ENCODE assay signal across 19 cellular contexts in genomic region chr1:54296666-54297065, GRCh38.
DNase-seq lines count a peak whose midpoint lies in the region; ATAC-seq, FAIRE-seq and TF ChIP-seq lines count a peak whose summit lies in the region.
"Had no signal": no experiment of that assay in that cellular context is flagged by ENCODE, and none has a peak within 500 bp of the region (broad histone marks: within the 10 kb centered on the region; RNA-seq: fewer than 3 reads in every experiment).

No MANE protein-coding gene starts in this region.

- TF ChIP-seq CTCF in kidney (IDR thresholded peaks at IDR 0.05; ENCODE audit: borderline replicate concordance, extremely low read depth, insufficient read depth) (no peak), tibial artery (IDR thresholded peaks at IDR 0.05) (no peak)

- no peaks in the 10 kb centered on the region for H3K9me3 Mint-ChIP-seq in activated naive CD4-positive, alpha-beta T cell treated with anti-CD3 and anti-CD28 coated beads, Interleukin-2, amount 50 U/mL, for 72 hours
- H3K9me3 Mint-ChIP-seq in activated naive CD4-positive, alpha-beta T cell treated with anti-CD3 and anti-CD28 coated beads, Interleukin-2, amount 10 ng/mL, durations not matched to agents 7 days and 5 days = no peaks in the 10 kb centered on the region
- no peaks in the 10 kb centered on the region for H3K9me3 Mint-ChIP-seq in activated CD8-positive, alpha-beta memory T cell treated with anti-CD3 and anti-CD28 coated beads, Interleukin-2, amount 10 ng/mL, durations not matched to agents 7 days and 5 days (ENCODE audit: low read depth)
- H3K9me3 Mint-ChIP-seq: activated CD4-positive, alpha-beta memory T cell treated with anti-CD3 and anti-CD28 coated beads for 36 hours; stimulated activated memory B cell treated with anti-CD40 and anti-IgM and Interleukin-4, amounts not matched to agents 10 μg/mL and 1 μg/mL and 100 μg/mL, for 72 hours had no signal

- no peak for FAIRE-seq in kidney (lab: Jason Lieb, UNC)
- FAIRE-seq: HepG2 had no signal

- H3K27me3 ChIP-seq in tibial artery = no peaks in the 10 kb centered on the region

- peak overlapping the region in 1 of 2 donors; percentile 17 for H3K27ac ChIP-seq in kidney (ENCODE audit: low read depth in 2 of 2, low read length in 2 of 2)
- H3K27ac ChIP-seq in tibial artery = peak overlapping the region; percentile 87 to 98

- CTCF ChIA-PET in activated naive CD4-positive, alpha-beta T cell treated with anti-CD3 and anti-CD28 coated beads, Interleukin-2, amount 10 ng/mL, durations not matched to agents 7 days and 5 days (lab: Charles Lee) = no interaction called here
- CTCF ChIA-PET in activated CD8-positive, alpha-beta memory T cell treated with anti-CD3 and anti-CD28 coated beads, Interleukin-2, amount 10 ng/mL, durations not matched to agents 7 days and 5 days (lab: Charles Lee) = no interaction called here

- H3K36me3 Mint-ChIP-seq in activated naive CD4-positive, alpha-beta T cell treated with anti-CD3 and anti-CD28 coated beads, Interleukin-2, amount 50 U/mL, for 72 hours = no peaks in the 10 kb centered on the region
- H3K36me3 Mint-ChIP-seq in activated naive CD4-positive, alpha-beta T cell treated with anti-CD3 and anti-CD28 coated beads, Interleukin-2, amount 10 ng/mL, durations not matched to agents 7 days and 5 days = peaks cover 4% of the 10 kb centered on the region
- no peaks in the 10 kb centered on the region for H3K36me3 Mint-ChIP-seq in activated CD8-positive, alpha-beta memory T cell treated with anti-CD3 and anti-CD28 coated beads, Interleukin-2, amount 10 ng/mL, durations not matched to agents 7 days and 5 days
- H3K36me3 Mint-ChIP-seq: activated CD4-positive, alpha-beta memory T cell treated with anti-CD3 and anti-CD28 coated beads for 36 hours; stimulated activated memory B cell treated with anti-CD40 and anti-IgM and Interleukin-4, amounts not matched to agents 10 μg/mL and 1 μg/mL and 100 μg/mL, for 72 hours had no signal

- intact Hi-C loops in kidney (cut with DNase I) (no loop called here), tibial artery (cut with DNase I; ENCODE audit: low total_unique reads) (no loop called here)

- peaks cover 12 to 36% of the 10 kb centered on the region in 2 donors for H3K4me1 ChIP-seq in kidney (ENCODE audit: control insufficient read depth in 1 of 2, insufficient read depth in 1 of 2, low read depth in 1 of 2, low read length in 2 of 2)
- peaks cover 7 to 87% (median 80%) of the 10 kb centered on the region in 4 donors for H3K4me1 ChIP-seq in tibial artery

- no peak overlapping the region for H3K4me3 Mint-ChIP-seq in activated naive CD4-positive, alpha-beta T cell treated with anti-CD3 and anti-CD28 coated beads, Interleukin-2, amount 10 ng/mL, durations not matched to agents 7 days and 5 days
- H3K4me3 Mint-ChIP-seq in activated CD8-positive, alpha-beta memory T cell treated with anti-CD3 and anti-CD28 coated beads, Interleukin-2, amount 10 ng/mL, durations not matched to agents 7 days and 5 days = no peak overlapping the region
- H3K4me3 Mint-ChIP-seq: activated CD4-positive, alpha-beta memory T cell treated with anti-CD3 and anti-CD28 coated beads for 36 hours; stimulated activated memory B cell treated with anti-CD40 and anti-IgM and Interleukin-4, amounts not matched to agents 10 μg/mL and 1 μg/mL and 100 μg/mL, for 72 hours had no signal

- H3K9ac ChIP-seq in kidney (ENCODE audit: low read length in 2 of 2) = no peak overlapping the region

- H3K4me3 ChIP-seq in kidney (ENCODE audit: low read length in 2 of 2) = no peak overlapping the region
- H3K4me3 ChIP-seq in tibial artery = no peak overlapping the region

- DNase-seq in activated naive CD4-positive, alpha-beta T cell treated with anti-CD3 and anti-CD28 coated beads, Interleukin-2, amount 50 U/mL, for 72 hours (ENCODE audit: low spot score in 2 of 2) = no peak
- no peak for DNase-seq in activated naive CD4-positive, alpha-beta T cell treated with anti-CD3 and anti-CD28 coated beads, Interleukin-2, amount 10 ng/mL, durations not matched to agents 7 days and 5 days
- peak; percentile 98 for DNase-seq in NCI-H82 (lab: John Stamatoyannopoulos, UW)
- peak; percentile 35 for DNase-seq in kidney
- DNase-seq in tibial artery = no peak
- DNase-seq in activated CD8-positive, alpha-beta memory T cell treated with anti-CD3 and anti-CD28 coated beads, Interleukin-2, amount 10 ng/mL, durations not matched to agents 7 days and 5 days = no peak
- DNase-seq in NCI-H2196 (lab: John Stamatoyannopoulos, UW; ENCODE audit: unreplicated experiment) = no peak
- DNase-seq: ACHN; activated CD4-positive, alpha-beta memory T cell treated with anti-CD3 and anti-CD28 coated beads for 36 hours; activated effector memory CD4-positive, alpha-beta T cell treated with anti-CD3 and anti-CD28 coated beads, Interleukin-2, amount 50 U/mL, for 16 hours; GOT3; left colon; NCI-H1092 treated with DMSO at 0.1 percent for 48 hours; NCI-H748 treated with DMSO at 0.1 percent for 48 hours; stimulated activated CD4-positive, alpha-beta T cell treated with anti-CD3 and anti-CD28 coated beads, Interleukin-4, amount 100 ng/mL, for 4 hours had no signal

- H3K9me3 ChIP-seq in kidney (ENCODE audit: control insufficient read depth in 1 of 2, low read length in 2 of 2) (no peaks in the 10 kb centered on the region), tibial artery (no peaks in the 10 kb centered on the region)

- no peaks in the 10 kb centered on the region for H3K27me3 Mint-ChIP-seq in activated naive CD4-positive, alpha-beta T cell treated with anti-CD3 and anti-CD28 coated beads, Interleukin-2, amount 10 ng/mL, durations not matched to agents 7 days and 5 days
- H3K27me3 Mint-ChIP-seq in activated CD8-positive, alpha-beta memory T cell treated with anti-CD3 and anti-CD28 coated beads, Interleukin-2, amount 10 ng/mL, durations not matched to agents 7 days and 5 days = no peaks in the 10 kb centered on the region
- H3K27me3 Mint-ChIP-seq: activated CD4-positive, alpha-beta memory T cell treated with anti-CD3 and anti-CD28 coated beads for 36 hours; stimulated activated memory B cell treated with anti-CD40 and anti-IgM and Interleukin-4, amounts not matched to agents 10 μg/mL and 1 μg/mL and 100 μg/mL, for 72 hours had no signal

- ATAC-seq in activated naive CD4-positive, alpha-beta T cell treated with anti-CD3 and anti-CD28 coated beads, Interleukin-2, amount 50 U/mL, for 72 hours = no peak
- no peak for ATAC-seq in activated CD8-positive, alpha-beta memory T cell treated with anti-CD3 and anti-CD28 coated beads, Interleukin-2, amount 10 ng/mL, durations not matched to agents 7 days and 5 days
- no peak for ATAC-seq in GM18517 (IDR thresholded peaks at IDR 0.05; ENCODE audit: unreplicated experiment)
- ATAC-seq: HepG2; left colon; sciatic nerve; stimulated activated memory B cell treated with anti-CD40 and anti-IgM and Interleukin-4, amounts not matched to agents 10 μg/mL and 1 μg/mL and 100 μg/mL, for 72 hours had no signal

- peak overlapping the region; percentile 2 to 29 for H3K27ac Mint-ChIP-seq in activated naive CD4-positive, alpha-beta T cell treated with anti-CD3 and anti-CD28 coated beads, Interleukin-2, amount 50 U/mL, for 72 hours
- H3K27ac Mint-ChIP-seq in activated naive CD4-positive, alpha-beta T cell treated with anti-CD3 and anti-CD28 coated beads, Interleukin-2, amount 10 ng/mL, durations not matched to agents 7 days and 5 days = no peak overlapping the region
- H3K27ac Mint-ChIP-seq in activated CD8-positive, alpha-beta memory T cell treated with anti-CD3 and anti-CD28 coated beads, Interleukin-2, amount 10 ng/mL, durations not matched to agents 7 days and 5 days = no peak overlapping the region
- H3K27ac Mint-ChIP-seq: activated CD4-positive, alpha-beta memory T cell treated with anti-CD3 and anti-CD28 coated beads for 36 hours; stimulated activated memory B cell treated with anti-CD40 and anti-IgM and Interleukin-4, amounts not matched to agents 10 μg/mL and 1 μg/mL and 100 μg/mL, for 72 hours had no signal

- H3K4me1 Mint-ChIP-seq in activated naive CD4-positive, alpha-beta T cell treated with anti-CD3 and anti-CD28 coated beads, Interleukin-2, amount 10 ng/mL, durations not matched to agents 7 days and 5 days = peaks cover 51% of the 10 kb centered on the region
- peaks cover 45% of the 10 kb centered on the region for H3K4me1 Mint-ChIP-seq in activated CD8-positive, alpha-beta memory T cell treated with anti-CD3 and anti-CD28 coated beads, Interleukin-2, amount 10 ng/mL, durations not matched to agents 7 days and 5 days

- no peaks in the 10 kb centered on the region for H3K36me3 ChIP-seq in kidney (ENCODE audit: control insufficient read depth in 1 of 2, insufficient read depth in 2 of 2, low read length in 2 of 2)
- H3K36me3 ChIP-seq in tibial artery = no peaks in the 10 kb centered on the region

Comparison
In these comparisons a context has a peak if more than half of its experiments do, and no peak if none do; other contexts are left out.
1. H3K27ac Mint-ChIP-seq: peak in activated naive CD4-positive, alpha-beta T cell treated with anti-CD3 and anti-CD28 coated beads, Interleukin-2, amount 50 U/mL, for 72 hours (2 of 2); none in activated naive CD4-positive, alpha-beta T cell treated with anti-CD3 and anti-CD28 coated beads, Interleukin-2, amount 10 ng/mL, durations not matched to agents 7 days and 5 days (single experiment) and activated CD8-positive, alpha-beta memory T cell treated with anti-CD3 and anti-CD28 coated beads, Interleukin-2, amount 10 ng/mL, durations not matched to agents 7 days and 5 days (single experiment).
2. DNase-seq: peak in NCI-H82 (single experiment) and kidney (single experiment); none in activated naive CD4-positive, alpha-beta T cell treated with anti-CD3 and anti-CD28 coated beads, Interleukin-2, amount 50 U/mL, for 72 hours (0 of 2), activated naive CD4-positive, alpha-beta T cell treated with anti-CD3 and anti-CD28 coated beads, Interleukin-2, amount 10 ng/mL, durations not matched to agents 7 days and 5 days (single experiment), tibial artery (0 of 2), activated CD8-positive, alpha-beta memory T cell treated with anti-CD3 and anti-CD28 coated beads, Interleukin-2, amount 10 ng/mL, durations not matched to agents 7 days and 5 days (single experiment) and NCI-H2196 (single experiment).